Comparison of ENCODE assay signal across 15 cellular contexts in the genomic region with DNA sequence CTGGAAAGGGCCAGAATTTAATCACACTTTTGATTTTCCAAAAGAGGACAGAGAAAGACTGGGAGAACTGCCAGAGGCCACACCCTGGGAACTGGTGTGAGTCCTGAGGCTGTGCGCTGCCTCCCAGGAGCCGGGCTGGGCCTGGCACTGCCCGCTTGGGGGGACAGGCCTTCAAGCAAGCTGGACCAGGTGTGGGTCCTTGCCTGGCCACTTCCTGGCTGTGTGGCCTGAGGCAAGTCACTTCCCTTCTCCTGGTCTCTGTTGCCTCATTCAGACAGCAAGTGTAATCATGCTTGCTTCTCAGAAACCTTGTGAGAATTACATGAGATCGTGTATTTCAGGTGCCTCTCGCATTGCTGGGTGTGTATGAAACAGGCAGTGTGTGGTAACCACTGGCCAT.
DNase-seq lines count a peak whose midpoint lies in the region; ATAC-seq, FAIRE-seq and TF ChIP-seq lines count a peak whose summit lies in the region.
"Had no signal": no experiment of that assay in that cellular context is flagged by ENCODE, and none has a peak within 500 bp of the region (broad histone marks: within the 10 kb centered on the region; RNA-seq: fewer than 3 reads in every experiment).

No MANE protein-coding gene starts in this region.

- H3K36me3 Mint-ChIP-seq in WTC11, result no peaks in the 10 kb centered on the region

- CTCF ChIA-PET in WTC11 (lab: Charles Lee), result no interaction called here

- no peak overlapping the region for H3K4me3 ChIP-seq in skeletal muscle tissue (ENCODE audit: low read length in 3 of 3)
- H3K4me3 ChIP-seq: dorsolateral prefrontal cortex had no signal

- intact Hi-C loops in left ventricle myocardium superior (cut with micrococcal nuclease), result no loop called here

- no peak for ATAC-seq in WTC11
- peak; percentile 48 for ATAC-seq in left ventricle myocardium superior
- no peak for ATAC-seq in HG02678 (IDR thresholded peaks at IDR 0.05; ENCODE audit: unreplicated experiment)
- ATAC-seq in GM18858 (IDR thresholded peaks at IDR 0.05; ENCODE audit: unreplicated experiment), result no peak
- ATAC-seq: stimulated activated naive CD8-positive, alpha-beta T cell treated with anti-CD3 and anti-CD28 coated beads, Interleukin-15, amount 100 ng/mL, for 72 hours had no signal

- H3K9me3 Mint-ChIP-seq in WTC11, result no peaks in the 10 kb centered on the region
- H3K9me3 Mint-ChIP-seq: stimulated activated naive CD8-positive, alpha-beta T cell treated with anti-CD3 and anti-CD28 coated beads, Interleukin-15, amount 100 ng/mL, for 72 hours; T-helper 2 cell treated with Interferon-gamma antibody and Interleukin-4, amounts not matched to agents 5 μg/mL and 100 μg/mL, for 36 hours had no signal

- H3K27ac Mint-ChIP-seq in WTC11, result 0 out of 2 replicates have a peak overlapping the region, but pooled peaks have one; percentile 45
- H3K27ac Mint-ChIP-seq: activated naive CD8-positive, alpha-beta T cell; T-helper 2 cell treated with Interferon-gamma antibody and Interleukin-4, amounts not matched to agents 5 μg/mL and 100 μg/mL, for 36 hours had no signal

- peak; percentile 56 for DNase-seq in H4 (ENCODE audit: low spot score)
- no peak for DNase-seq in WTC11 (ENCODE audit: low spot score)
- peak; percentile 43 for DNase-seq in left ventricle myocardium superior
- DNase-seq in NCI-H146 (lab: John Stamatoyannopoulos, UW), result no peak
- no peak for DNase-seq in frontal cortex (ENCODE audit: low spot score in 2 of 2)
- DNase-seq: activated CD8-positive, alpha-beta memory T cell treated with anti-CD3 and anti-CD28 coated beads for 24 hours; Caco-2; hippocampal formation; stimulated activated naive CD8-positive, alpha-beta T cell treated with anti-CD3 and anti-CD28 coated beads, Interleukin-15, amount 100 ng/mL, for 72 hours had no signal

- no peaks in the 10 kb centered on the region for H3K4me1 Mint-ChIP-seq in WTC11

- no peak for FAIRE-seq in frontal cortex (lab: Jason Lieb, UNC)

- H3K27me3 Mint-ChIP-seq in WTC11 (ENCODE audit: low read depth), result no peaks in the 10 kb centered on the region
- H3K27me3 Mint-ChIP-seq: activated naive CD8-positive, alpha-beta T cell; stimulated activated naive CD8-positive, alpha-beta T cell treated with anti-CD3 and anti-CD28 coated beads, Interleukin-15, amount 100 ng/mL, for 72 hours had no signal

- H3K9me3 ChIP-seq in skeletal muscle tissue (ENCODE audit: control insufficient read depth in 3 of 3, low read length in 3 of 3), result no peaks in the 10 kb centered on the region
- H3K9me3 ChIP-seq: Caco-2 had no signal

- H3K27ac ChIP-seq in skeletal muscle tissue (ENCODE audit: low read depth, low read length), result no peak overlapping the region

- peaks cover 0 to 6% (median 2%) of the 10 kb centered on the region in 3 donors for H3K36me3 ChIP-seq in skeletal muscle tissue (ENCODE audit: control insufficient read depth in 3 of 3, insufficient read depth in 3 of 3, low read length in 3 of 3)

- no peak overlapping the region for H3K4me3 Mint-ChIP-seq in WTC11
- H3K4me3 Mint-ChIP-seq: activated naive CD8-positive, alpha-beta T cell; stimulated activated naive CD8-positive, alpha-beta T cell treated with anti-CD3 and anti-CD28 coated beads, Interleukin-15, amount 100 ng/mL, for 72 hours; T-helper 2 cell treated with Interferon-gamma antibody and Interleukin-4, amounts not matched to agents 5 μg/mL and 100 μg/mL, for 36 hours had no signal

- peaks cover 0 to 7% (median 4%) of the 10 kb centered on the region in 3 donors for H3K4me1 ChIP-seq in skeletal muscle tissue (ENCODE audit: control insufficient read depth in 3 of 3, insufficient read depth in 3 of 3, low read length in 3 of 3)
- H3K4me1 ChIP-seq: Caco-2 had no signal

- H3K9ac ChIP-seq in skeletal muscle tissue (ENCODE audit: low read depth in 1 of 3, low read length in 3 of 3), result peak overlapping the region in 2 of 3 donors; percentile 9 to 33

- POLR2A ChIA-PET in WTC11 (lab: Charles Lee), result no interaction called here

- no peak for TF ChIP-seq CTCF in WTC11 (IDR thresholded peaks at IDR 0.05)

- no peaks in the 10 kb centered on the region for H3K27me3 ChIP-seq in skeletal muscle tissue (ENCODE audit: control insufficient read depth in 3 of 3, insufficient read depth in 3 of 3, low read length in 3 of 3)
- H3K27me3 ChIP-seq: dorsolateral prefrontal cortex had no signal

TF ChIP-seq in WTC11, 78 proteins besides CTCF, POLR2A, EP300 and RAD21:
- TF ChIP-seq HMGA2 (CRISPR knock-in tag; IDR thresholded peaks at IDR 0.05) (no peak), NR3C1 (CRISPR knock-in tag; conservative IDR thresholded peaks at IDR 0.05; ENCODE audit: low read depth) (no peak), GTF2I (CRISPR knock-in tag; conservative IDR thresholded peaks at IDR 0.05) (no peak), MXD4 (CRISPR knock-in tag; IDR thresholded peaks at IDR 0.05; ENCODE audit: borderline replicate concordance) (no peak), JUN (CRISPR knock-in tag; IDR thresholded peaks at IDR 0.05) (no peak), ELF4 (CRISPR knock-in tag; IDR thresholded peaks at IDR 0.05; ENCODE audit: low read depth) (no peak)
- TF ChIP-seq, protein P1, sequence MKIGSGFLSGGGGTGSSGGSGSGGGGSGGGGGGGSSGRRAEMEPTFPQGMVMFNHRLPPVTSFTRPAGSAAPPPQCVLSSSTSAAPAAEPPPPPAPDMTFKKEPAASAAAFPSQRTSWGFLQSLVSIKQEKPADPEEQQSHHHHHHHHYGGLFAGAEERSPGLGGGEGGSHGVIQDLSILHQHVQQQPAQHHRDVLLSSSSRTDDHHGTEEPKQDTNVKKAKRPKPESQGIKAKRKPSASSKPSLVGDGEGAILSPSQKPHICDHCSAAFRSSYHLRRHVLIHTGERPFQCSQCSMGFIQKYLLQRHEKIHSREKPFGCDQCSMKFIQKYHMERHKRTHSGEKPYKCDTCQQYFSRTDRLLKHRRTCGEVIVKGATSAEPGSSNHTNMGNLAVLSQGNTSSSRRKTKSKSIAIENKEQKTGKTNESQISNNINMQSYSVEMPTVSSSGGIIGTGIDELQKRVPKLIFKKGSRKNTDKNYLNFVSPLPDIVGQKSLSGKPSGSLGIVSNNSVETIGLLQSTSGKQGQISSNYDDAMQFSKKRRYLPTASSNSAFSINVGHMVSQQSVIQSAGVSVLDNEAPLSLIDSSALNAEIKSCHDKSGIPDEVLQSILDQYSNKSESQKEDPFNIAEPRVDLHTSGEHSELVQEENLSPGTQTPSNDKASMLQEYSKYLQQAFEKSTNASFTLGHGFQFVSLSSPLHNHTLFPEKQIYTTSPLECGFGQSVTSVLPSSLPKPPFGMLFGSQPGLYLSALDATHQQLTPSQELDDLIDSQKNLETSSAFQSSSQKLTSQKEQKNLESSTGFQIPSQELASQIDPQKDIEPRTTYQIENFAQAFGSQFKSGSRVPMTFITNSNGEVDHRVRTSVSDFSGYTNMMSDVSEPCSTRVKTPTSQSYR (CRISPR knock-in tag; IDR thresholded peaks at IDR 0.05), result no peak
- TF ChIP-seq, protein P2, sequence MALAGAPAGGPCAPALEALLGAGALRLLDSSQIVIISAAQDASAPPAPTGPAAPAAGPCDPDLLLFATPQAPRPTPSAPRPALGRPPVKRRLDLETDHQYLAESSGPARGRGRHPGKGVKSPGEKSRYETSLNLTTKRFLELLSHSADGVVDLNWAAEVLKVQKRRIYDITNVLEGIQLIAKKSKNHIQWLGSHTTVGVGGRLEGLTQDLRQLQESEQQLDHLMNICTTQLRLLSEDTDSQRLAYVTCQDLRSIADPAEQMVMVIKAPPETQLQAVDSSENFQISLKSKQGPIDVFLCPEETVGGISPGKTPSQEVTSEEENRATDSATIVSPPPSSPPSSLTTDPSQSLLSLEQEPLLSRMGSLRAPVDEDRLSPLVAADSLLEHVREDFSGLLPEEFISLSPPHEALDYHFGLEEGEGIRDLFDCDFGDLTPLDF (CRISPR knock-in tag; IDR thresholded peaks at IDR 0.05), result no peak
- TF ChIP-seq, protein P3, sequence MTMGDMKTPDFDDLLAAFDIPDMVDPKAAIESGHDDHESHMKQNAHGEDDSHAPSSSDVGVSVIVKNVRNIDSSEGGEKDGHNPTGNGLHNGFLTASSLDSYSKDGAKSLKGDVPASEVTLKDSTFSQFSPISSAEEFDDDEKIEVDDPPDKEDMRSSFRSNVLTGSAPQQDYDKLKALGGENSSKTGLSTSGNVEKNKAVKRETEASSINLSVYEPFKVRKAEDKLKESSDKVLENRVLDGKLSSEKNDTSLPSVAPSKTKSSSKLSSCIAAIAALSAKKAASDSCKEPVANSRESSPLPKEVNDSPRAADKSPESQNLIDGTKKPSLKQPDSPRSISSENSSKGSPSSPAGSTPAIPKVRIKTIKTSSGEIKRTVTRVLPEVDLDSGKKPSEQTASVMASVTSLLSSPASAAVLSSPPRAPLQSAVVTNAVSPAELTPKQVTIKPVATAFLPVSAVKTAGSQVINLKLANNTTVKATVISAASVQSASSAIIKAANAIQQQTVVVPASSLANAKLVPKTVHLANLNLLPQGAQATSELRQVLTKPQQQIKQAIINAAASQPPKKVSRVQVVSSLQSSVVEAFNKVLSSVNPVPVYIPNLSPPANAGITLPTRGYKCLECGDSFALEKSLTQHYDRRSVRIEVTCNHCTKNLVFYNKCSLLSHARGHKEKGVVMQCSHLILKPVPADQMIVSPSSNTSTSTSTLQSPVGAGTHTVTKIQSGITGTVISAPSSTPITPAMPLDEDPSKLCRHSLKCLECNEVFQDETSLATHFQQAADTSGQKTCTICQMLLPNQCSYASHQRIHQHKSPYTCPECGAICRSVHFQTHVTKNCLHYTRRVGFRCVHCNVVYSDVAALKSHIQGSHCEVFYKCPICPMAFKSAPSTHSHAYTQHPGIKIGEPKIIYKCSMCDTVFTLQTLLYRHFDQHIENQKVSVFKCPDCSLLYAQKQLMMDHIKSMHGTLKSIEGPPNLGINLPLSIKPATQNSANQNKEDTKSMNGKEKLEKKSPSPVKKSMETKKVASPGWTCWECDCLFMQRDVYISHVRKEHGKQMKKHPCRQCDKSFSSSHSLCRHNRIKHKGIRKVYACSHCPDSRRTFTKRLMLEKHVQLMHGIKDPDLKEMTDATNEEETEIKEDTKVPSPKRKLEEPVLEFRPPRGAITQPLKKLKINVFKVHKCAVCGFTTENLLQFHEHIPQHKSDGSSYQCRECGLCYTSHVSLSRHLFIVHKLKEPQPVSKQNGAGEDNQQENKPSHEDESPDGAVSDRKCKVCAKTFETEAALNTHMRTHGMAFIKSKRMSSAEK (CRISPR knock-in tag; IDR thresholded peaks at IDR 0.05; ENCODE audit: borderline replicate concordance), result no peak

Comparison
In these comparisons a context has a peak if more than half of its experiments do, and no peak if none do; other contexts are left out.
1. DNase-seq: peak in H4 (single experiment) and left ventricle myocardium superior (single experiment); none in WTC11 (single experiment), NCI-H146 (single experiment) and frontal cortex (0 of 2).